33 cellular contexts compared by ENCODE assay signal in the genomic region with DNA sequence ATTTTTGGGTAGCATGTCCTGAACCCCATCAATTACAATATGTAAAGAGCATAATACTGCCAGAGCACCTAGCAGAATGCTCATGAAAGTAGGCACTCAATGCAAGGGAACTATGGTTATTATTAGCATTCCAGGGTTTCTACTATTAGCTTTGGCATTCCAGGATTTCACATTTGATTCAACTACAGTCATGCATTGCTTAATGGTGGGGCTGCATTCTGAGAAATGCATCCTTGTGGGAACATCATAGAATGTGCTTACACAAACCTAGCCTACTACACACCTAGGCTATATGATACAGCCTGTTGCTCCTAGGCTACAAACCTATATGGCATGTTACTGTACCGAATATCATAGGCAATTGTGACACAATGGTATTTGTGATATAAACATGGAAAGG.
DNase-seq lines count a peak whose midpoint lies in the region; ATAC-seq and TF ChIP-seq lines count a peak whose summit lies in the region.
"Had no signal": no experiment of that assay in that cellular context is flagged by ENCODE, and none has a peak within 500 bp of the region (broad histone marks: within the 10 kb centered on the region; RNA-seq: fewer than 3 reads in every experiment).

No MANE protein-coding gene starts in this region.

- no peak overlapping the region for H2AFZ ChIP-seq in trophoblast cell (ENCODE audit: insufficient read depth, low read length, poor library complexity)

- no peak overlapping the region for H2BK120ac ChIP-seq in trophoblast cell (ENCODE audit: insufficient read depth, low read length, poor library complexity)

- H3K27ac ChIP-seq in trophoblast cell (ENCODE audit: low read depth, low read length) = no peak overlapping the region
- H3K27ac ChIP-seq: C4-2B, esophagus muscularis mucosa, KMS-11, left ventricle myocardium inferior, RWPE1, tibial nerve, WERI-Rb-1 had no signal

- H3K9me3 ChIP-seq in adipocyte (ENCODE audit: control insufficient read depth, low read length) (no peaks in the 10 kb centered on the region), trophoblast cell (ENCODE audit: insufficient read depth, low read depth, low read length) (no peaks in the 10 kb centered on the region)
- H3K9me3 ChIP-seq: esophagus muscularis mucosa, left ventricle myocardium inferior, MG63, tibial nerve had no signal

- H3K79me2 ChIP-seq in trophoblast cell (ENCODE audit: control insufficient read depth, insufficient read depth, low read length, poor library complexity) = no peaks in the 10 kb centered on the region

- H3K23ac ChIP-seq in trophoblast cell (ENCODE audit: low read length) = no peak overlapping the region

- H3K4me3 ChIP-seq in BJ (ENCODE audit: low read depth, low read length) (no peak overlapping the region), adipocyte (ENCODE audit: low read length) (no peak overlapping the region), fibroblast of mammary gland (ENCODE audit: control insufficient read depth, low read depth, low read length) (no peak overlapping the region), trophoblast cell (ENCODE audit: low read depth, low read length) (no peak overlapping the region)
- H3K4me3 ChIP-seq: esophagus muscularis mucosa, left ventricle myocardium inferior, MG63, tibial nerve had no signal

- no peak overlapping the region for H2BK12ac ChIP-seq in trophoblast cell (ENCODE audit: low read length)

- H3K4me3 Mint-ChIP-seq in stimulated activated effector memory CD8-positive, alpha-beta T cell treated with anti-CD3 and anti-CD28 coated beads, Interleukin-12 subunit alpha, Interleukin-12 subunit beta, amount 100 ng/mL, for 72 hours = no peak overlapping the region
- no peak overlapping the region for H3K4me3 Mint-ChIP-seq in activated naive CD4-positive, alpha-beta T cell treated with anti-CD3 and anti-CD28 coated beads, Interleukin-2, amount 10 ng/mL, durations not matched to agents 7 days and 5 days
- H3K4me3 Mint-ChIP-seq: activated naive CD8-positive, alpha-beta T cell; immature natural killer cell had no signal

- no peak overlapping the region for H3K4me2 ChIP-seq in trophoblast cell (ENCODE audit: low read length)
- H3K4me2 ChIP-seq: KMS-11 had no signal

- H3K4me1 ChIP-seq in adipocyte (ENCODE audit: control insufficient read depth, insufficient read depth, low read length) = peaks cover 18% of the 10 kb centered on the region
- H3K4me1 ChIP-seq in trophoblast cell (ENCODE audit: control insufficient read depth in 1 of 2, insufficient read depth in 2 of 2, low read length in 2 of 2) = no peaks in the 10 kb centered on the region

- no peaks in the 10 kb centered on the region for H3K79me1 ChIP-seq in trophoblast cell (ENCODE audit: low read length)

- CTCF ChIA-PET in BJ (lab: Yijun Ruan, JAX) = no interaction called here
- CTCF ChIA-PET in activated naive CD4-positive, alpha-beta T cell treated with anti-CD3 and anti-CD28 coated beads, Interleukin-2, amount 10 ng/mL, durations not matched to agents 7 days and 5 days (lab: Charles Lee) = no interaction called here

- H3K9me3 Mint-ChIP-seq in stimulated activated effector memory CD8-positive, alpha-beta T cell treated with anti-CD3 and anti-CD28 coated beads, Interleukin-12 subunit alpha, Interleukin-12 subunit beta, amount 100 ng/mL, for 72 hours = no peaks in the 10 kb centered on the region
- no peaks in the 10 kb centered on the region for H3K9me3 Mint-ChIP-seq in activated naive CD4-positive, alpha-beta T cell treated with anti-CD3 and anti-CD28 coated beads, Interleukin-2, amount 10 ng/mL, durations not matched to agents 7 days and 5 days
- H3K9me3 Mint-ChIP-seq: immature natural killer cell had no signal

- peaks cover 4% of the 10 kb centered on the region for H3K27me3 Mint-ChIP-seq in activated naive CD4-positive, alpha-beta T cell treated with anti-CD3 and anti-CD28 coated beads, Interleukin-2, amount 10 ng/mL, durations not matched to agents 7 days and 5 days
- H3K27me3 Mint-ChIP-seq: activated naive CD8-positive, alpha-beta T cell had no signal

- no peak overlapping the region for H2AK5ac ChIP-seq in trophoblast cell (ENCODE audit: low read length)

- no peaks in the 10 kb centered on the region for H3K36me3 Mint-ChIP-seq in stimulated activated effector memory CD8-positive, alpha-beta T cell treated with anti-CD3 and anti-CD28 coated beads, Interleukin-12 subunit alpha, Interleukin-12 subunit beta, amount 100 ng/mL, for 72 hours
- no peaks in the 10 kb centered on the region for H3K36me3 Mint-ChIP-seq in activated naive CD4-positive, alpha-beta T cell treated with anti-CD3 and anti-CD28 coated beads, Interleukin-2, amount 10 ng/mL, durations not matched to agents 7 days and 5 days
- H3K36me3 Mint-ChIP-seq: activated naive CD8-positive, alpha-beta T cell had no signal

- H3K4me1 Mint-ChIP-seq in stimulated activated effector memory CD8-positive, alpha-beta T cell treated with anti-CD3 and anti-CD28 coated beads, Interleukin-12 subunit alpha, Interleukin-12 subunit beta, amount 100 ng/mL, for 72 hours = no peaks in the 10 kb centered on the region
- no peaks in the 10 kb centered on the region for H3K4me1 Mint-ChIP-seq in activated naive CD4-positive, alpha-beta T cell treated with anti-CD3 and anti-CD28 coated beads, Interleukin-2, amount 10 ng/mL, durations not matched to agents 7 days and 5 days
- H3K4me1 Mint-ChIP-seq: immature natural killer cell had no signal

- no peak overlapping the region for H3K4ac ChIP-seq in trophoblast cell (ENCODE audit: low read depth, low read length)

- no peak overlapping the region for H3K14ac ChIP-seq in trophoblast cell (ENCODE audit: low read length)

- no peak for ATAC-seq in stimulated activated effector memory CD8-positive, alpha-beta T cell treated with anti-CD3 and anti-CD28 coated beads, Interleukin-12 subunit alpha, Interleukin-12 subunit beta, amount 100 ng/mL, for 72 hours
- ATAC-seq: right cardiac atrium had no signal

- no peak overlapping the region for H3K18ac ChIP-seq in trophoblast cell (ENCODE audit: low read length)

- H3K36me3 ChIP-seq in BJ (ENCODE audit: control insufficient read depth, insufficient read depth, low read length) = no peaks in the 10 kb centered on the region
- no peaks in the 10 kb centered on the region for H3K36me3 ChIP-seq in adipocyte (ENCODE audit: control insufficient read depth, insufficient read depth, low read length, severe bottlenecking)
- no peaks in the 10 kb centered on the region for H3K36me3 ChIP-seq in trophoblast cell (ENCODE audit: control insufficient read depth in 1 of 2, insufficient read depth in 2 of 2, low read length in 2 of 2)
- H3K36me3 ChIP-seq: esophagus muscularis mucosa, left ventricle myocardium inferior, MG63, tibial nerve, WERI-Rb-1 had no signal

- no peaks in the 10 kb centered on the region for H3K27me3 ChIP-seq in BJ (ENCODE audit: control insufficient read depth, insufficient read depth, low read length)
- no peaks in the 10 kb centered on the region for H3K27me3 ChIP-seq in adipocyte (replicated peaks; ENCODE audit: control insufficient read depth, insufficient read depth, low read length)
- no peaks in the 10 kb centered on the region for H3K27me3 ChIP-seq in trophoblast cell (ENCODE audit: insufficient read depth, low read length)
- H3K27me3 ChIP-seq: esophagus muscularis mucosa, MG63, tibial nerve had no signal

- POLR2A ChIA-PET in BJ (lab: Charles Lee) = no interaction called here

- no peak overlapping the region for H2BK5ac ChIP-seq in trophoblast cell (ENCODE audit: low read depth, low read length, poor library complexity)

- H4K8ac ChIP-seq in trophoblast cell (ENCODE audit: low read depth, low read length) = no peak overlapping the region

- WGBS in trophoblast cell (ENCODE audit: extremely low coverage, insufficient coverage, insufficient read length) = no CpG with 5 or more reads among the region's 1 CpG

- no peak overlapping the region for H3K27ac Mint-ChIP-seq in stimulated activated effector memory CD8-positive, alpha-beta T cell treated with anti-CD3 and anti-CD28 coated beads, Interleukin-12 subunit alpha, Interleukin-12 subunit beta, amount 100 ng/mL, for 72 hours
- H3K27ac Mint-ChIP-seq in activated naive CD4-positive, alpha-beta T cell treated with anti-CD3 and anti-CD28 coated beads, Interleukin-2, amount 10 ng/mL, durations not matched to agents 7 days and 5 days = no peak overlapping the region
- H3K27ac Mint-ChIP-seq: activated naive CD8-positive, alpha-beta T cell; immature natural killer cell had no signal

- DNase-seq in BJ (ENCODE audit: low read depth) (peak; percentile 25), adipocyte (ENCODE audit: low read depth) (peak; percentile 2), fibroblast of mammary gland (ENCODE audit: low read depth) (peak; percentile 16), trophoblast cell (peak; percentile 53 to 84), DMS114 treated with DMSO at 0.1 percent for 48 hours (lab: John Stamatoyannopoulos, UW; ENCODE audit: unreplicated experiment) (no peak), DMS53 (lab: John Stamatoyannopoulos, UW) (no peak)
- DNase-seq in stimulated activated effector memory CD8-positive, alpha-beta T cell treated with anti-CD3 and anti-CD28 coated beads, Interleukin-12 subunit alpha, Interleukin-12 subunit beta, amount 100 ng/mL, for 72 hours (ENCODE audit: low spot score in 2 of 2) = no peak
- no peak for DNase-seq in activated naive CD4-positive, alpha-beta T cell treated with anti-CD3 and anti-CD28 coated beads, Interleukin-2, amount 10 ng/mL, durations not matched to agents 7 days and 5 days
- DNase-seq: activated CD4-positive, alpha-beta T cell treated with anti-CD3 and anti-CD28 coated beads for 4 hours; activated CD8-positive, alpha-beta memory T cell treated with anti-CD3 and anti-CD28 coated beads for 24 hours; activated T-cell treated with anti-CD3 and anti-CD28 coated beads for 4 hours; aorta; caudate nucleus; COR-L47; cortex of kidney; GF-D8; GOT3; immature natural killer cell; left ventricle myocardium inferior; MG63; NCI-H1930; NCI-H510A treated with DMSO at 0.1 percent for 48 hours; posterior cingulate gyrus; right cardiac atrium; stimulated activated CD4-positive, alpha-beta T cell treated with anti-CD3 and anti-CD28 coated beads, Interleukin-2, amount 100 ng/mL, for 48 hours; T1000; WERI-Rb-1 had no signal

- H4K12ac ChIP-seq in trophoblast cell (ENCODE audit: low read depth, low read length) = no peak overlapping the region

- H4K91ac ChIP-seq in trophoblast cell (ENCODE audit: low read depth, low read length) = no peak overlapping the region

- H3K9ac ChIP-seq in adipocyte (ENCODE audit: low read length) = no peak overlapping the region
- no peak overlapping the region for H3K9ac ChIP-seq in trophoblast cell (ENCODE audit: low read length)
- H3K9ac ChIP-seq: KMS-11 had no signal

- no peak for TF ChIP-seq CTCF in BJ (IDR thresholded peaks at IDR 0.05; ENCODE audit: insufficient read depth, low read depth, low read length)
- TF ChIP-seq CTCF in fibroblast of mammary gland (conservative IDR thresholded peaks at IDR 0.05; ENCODE audit: control insufficient read depth, insufficient read depth, low read depth, low read length) = no peak

Comparison
In these comparisons a context has a peak if more than half of its experiments do, and no peak if none do; other contexts are left out.
1. DNase-seq: peak in BJ (single experiment), adipocyte (single experiment), fibroblast of mammary gland (single experiment) and trophoblast cell (2 of 2); none in stimulated activated effector memory CD8-positive, alpha-beta T cell treated with anti-CD3 and anti-CD28 coated beads, Interleukin-12 subunit alpha, Interleukin-12 subunit beta, amount 100 ng/mL, for 72 hours (0 of 2), DMS114 treated with DMSO at 0.1 percent for 48 hours (single experiment), DMS53 (single experiment) and activated naive CD4-positive, alpha-beta T cell treated with anti-CD3 and anti-CD28 coated beads, Interleukin-2, amount 10 ng/mL, durations not matched to agents 7 days and 5 days (single experiment).